ENCODE assay signal across 8 cellular contexts in genomic region chr6:392441-393390, GRCh38. TPM values are rescaled to one million over a fixed set of nuclear protein-coding genes. Genes with fewer than 3 reads are reported as not detected.
DNase-seq lines count a peak whose midpoint lies in the region; ATAC-seq and TF ChIP-seq lines count a peak whose summit lies in the region.

No MANE protein-coding gene starts in this region.

- peak; percentile 27 to 66 (median 48) for DNase-seq in CD4-positive, CD25-positive, alpha-beta regulatory T cell
- DNase-seq in endodermal cell (peak; percentile 79), COR-L47 (lab: John Stamatoyannopoulos, UW) (no peak), RKO (ENCODE audit: low spot score) (no peak), kidney glomerular epithelial cell (lab: John Stamatoyannopoulos, UW) (no peak), DMS79 (lab: John Stamatoyannopoulos, UW) (no peak)

- H3K9me3 ChIP-seq in CD4-positive, CD25-positive, alpha-beta regulatory T cell (ENCODE audit: control insufficient read depth in 2 of 2, low read length in 2 of 2) = no peaks in the 10 kb centered on the region
- H3K9me3 ChIP-seq in OCI-LY3 (ENCODE audit: insufficient read depth, low read length) (no peaks in the 10 kb centered on the region), endodermal cell (ENCODE audit: control insufficient read depth, low read length) (no peaks in the 10 kb centered on the region)

- H3K27ac Mint-ChIP-seq in CD4-positive, CD25-positive, alpha-beta regulatory T cell = peak overlapping the region; percentile 62 to 82 (median 64)
- H3K27ac Mint-ChIP-seq in endodermal cell (no peak overlapping the region), nephron (no peak overlapping the region)

- peaks cover 58% of the 10 kb centered on the region for H4K20me1 ChIP-seq in OCI-LY3 (ENCODE audit: insufficient read depth, low read length)

- TF ChIP-seq CTCF in OCI-LY3 (IDR thresholded peaks at IDR 0.05; ENCODE audit: low read depth, low read length) (no peak), endodermal cell (conservative IDR thresholded peaks at IDR 0.05) (no peak), nephron (IDR thresholded peaks at IDR 0.05; ENCODE audit: unreplicated experiment in 3 of 3) (no peak)

- H3K4me1 ChIP-seq in CD4-positive, CD25-positive, alpha-beta regulatory T cell (ENCODE audit: control insufficient read depth, insufficient read depth, low read length, poor library complexity, severe bottlenecking) = peaks cover 56% of the 10 kb centered on the region
- peaks cover 52% of the 10 kb centered on the region for H3K4me1 ChIP-seq in OCI-LY3 (ENCODE audit: low read length)
- no peaks in the 10 kb centered on the region for H3K4me1 ChIP-seq in endodermal cell (ENCODE audit: control insufficient read depth, insufficient read depth, low read length)

- WGBS in endodermal cell (ENCODE audit: insufficient coverage in 1 of 2, insufficient read length in 1 of 2), 2 experiments = 0 to 2% methylated on average over 33 to 108 of the region's 108 CpGs

- H3K27me3 ChIP-seq in CD4-positive, CD25-positive, alpha-beta regulatory T cell (ENCODE audit: control insufficient read depth, insufficient read depth, low read length) = no peaks in the 10 kb centered on the region
- no peaks in the 10 kb centered on the region for H3K27me3 ChIP-seq in OCI-LY3 (ENCODE audit: low read depth, low read length)
- peaks cover 97% of the 10 kb centered on the region for H3K27me3 ChIP-seq in endodermal cell (ENCODE audit: control insufficient read depth, insufficient read depth, low read length, poor library complexity, severe bottlenecking)

- H3K9ac ChIP-seq in OCI-LY3 (ENCODE audit: low read length) (peak overlapping the region; percentile 100), endodermal cell (ENCODE audit: extremely low read depth, low read length, poor library complexity, severe bottlenecking) (no peak overlapping the region)

- peaks cover 26 to 58% (median 43%) of the 10 kb centered on the region in 4 donors for H3K4me1 Mint-ChIP-seq in CD4-positive, CD25-positive, alpha-beta regulatory T cell
- H3K4me1 Mint-ChIP-seq in endodermal cell (peaks cover 5% of the 10 kb centered on the region), nephron (peaks cover 13% of the 10 kb centered on the region)

- no peaks in the 10 kb centered on the region for H3K27me3 Mint-ChIP-seq in CD4-positive, CD25-positive, alpha-beta regulatory T cell
- H3K27me3 Mint-ChIP-seq in endodermal cell (ENCODE audit: insufficient read depth) = peaks cover 91% of the 10 kb centered on the region
- H3K27me3 Mint-ChIP-seq in nephron (ENCODE audit: low read depth) = peaks cover 97% of the 10 kb centered on the region

- peak overlapping the region; percentile 59 for H3K4me3 ChIP-seq in CD4-positive, CD25-positive, alpha-beta regulatory T cell (ENCODE audit: low read depth, low read length)
- H3K4me3 ChIP-seq in OCI-LY3 (ENCODE audit: low read length) = peak overlapping the region; percentile 96
- H3K4me3 ChIP-seq in endodermal cell (ENCODE audit: low read length) = peak overlapping the region; percentile 64

- H3K4me3 Mint-ChIP-seq in CD4-positive, CD25-positive, alpha-beta regulatory T cell = peak overlapping the region; percentile 82 to 97 (median 96)
- peak overlapping the region; percentile 50 for H3K4me3 Mint-ChIP-seq in endodermal cell
- H3K4me3 Mint-ChIP-seq in nephron = peak overlapping the region; percentile 61 to 73 (median 70)

- H2AFZ ChIP-seq in OCI-LY3 (ENCODE audit: low read depth, low read length) = no peak overlapping the region

- H3K36me3 Mint-ChIP-seq in CD4-positive, CD25-positive, alpha-beta regulatory T cell = peaks cover 25% of the 10 kb centered on the region
- H3K36me3 Mint-ChIP-seq in endodermal cell (ENCODE audit: low read depth) = no peaks in the 10 kb centered on the region
- no peaks in the 10 kb centered on the region for H3K36me3 Mint-ChIP-seq in nephron (ENCODE audit: low read depth)

- no peaks in the 10 kb centered on the region for H3K9me3 Mint-ChIP-seq in CD4-positive, CD25-positive, alpha-beta regulatory T cell
- H3K9me3 Mint-ChIP-seq in endodermal cell (no peaks in the 10 kb centered on the region), nephron (peaks cover 3% of the 10 kb centered on the region)

- peaks cover 21% of the 10 kb centered on the region for H3K36me3 ChIP-seq in CD4-positive, CD25-positive, alpha-beta regulatory T cell (ENCODE audit: control insufficient read depth, insufficient read depth, low read length)
- H3K36me3 ChIP-seq in OCI-LY3 (replicated peaks; ENCODE audit: low read depth, low read length) = peaks cover 56% of the 10 kb centered on the region
- no peaks in the 10 kb centered on the region for H3K36me3 ChIP-seq in endodermal cell (ENCODE audit: control insufficient read depth, insufficient read depth, low read length)

- H3K79me2 ChIP-seq in OCI-LY3 (ENCODE audit: low read length) = peaks cover 79% of the 10 kb centered on the region

- H3K27ac ChIP-seq in CD4-positive, CD25-positive, alpha-beta regulatory T cell (ENCODE audit: insufficient read depth, low read length, poor library complexity, severe bottlenecking) = peak overlapping the region; percentile 61
- H3K27ac ChIP-seq in OCI-LY3 (ENCODE audit: low read length) (peak overlapping the region; percentile 95), endodermal cell (ENCODE audit: low read depth, low read length) (no peak overlapping the region)

- peak; percentile 8 to 26 for ATAC-seq in CD4-positive, CD25-positive, alpha-beta regulatory T cell (ENCODE audit: low read depth in 2 of 2)

- H3K4me2 ChIP-seq in OCI-LY3 (ENCODE audit: low read length) = peak overlapping the region; percentile 92

RNA-seq across cellular contexts. Expression of gene IRF4, which starts 1.2 kb away (rescaled TPM):
- total RNA-seq in CD4-positive, CD25-positive, alpha-beta regulatory T cell = 71.3 TPM
- 10 to 100 TPM in 3 of 4 donors, 1 to 10 TPM in 1; 9.0 to 14.3 (median 11.2) TPM for polyA plus RNA-seq in CD4-positive, CD25-positive, alpha-beta regulatory T cell
- total RNA-seq in endodermal cell = not detected
- polyA plus RNA-seq in endodermal cell (2013, experiment 1 of 2) = 0.32 TPM
- 0.79 TPM for polyA plus RNA-seq in endodermal cell (2013, experiment 2 of 2)

Comparison
In these comparisons a context has a peak if more than half of its experiments do, and no peak if none do; other contexts are left out.
1. DNase-seq: peak in CD4-positive, CD25-positive, alpha-beta regulatory T cell (3 of 3) and endodermal cell (single experiment); none in COR-L47 (single experiment), RKO (single experiment), kidney glomerular epithelial cell (single experiment) and DMS79 (single experiment).
2. H3K27ac Mint-ChIP-seq: peak in CD4-positive, CD25-positive, alpha-beta regulatory T cell (3 of 3); none in endodermal cell (single experiment) and nephron (0 of 3).
3. RNA of gene IRF4, which starts 1.2 kb away (total RNA-seq): 71.3 TPM in CD4-positive, CD25-positive, alpha-beta regulatory T cell (single experiment); not detected in endodermal cell; every median in the first group is over 10 times any median in the second.
4. Peak in every context shown above with its lines, with median percentiles within 50 percentile points of each other: H3K4me3 ChIP-seq and H3K4me3 Mint-ChIP-seq.